21 cellular contexts compared by ENCODE assay signal in genomic region chr2:22442051-22442450, GRCh38.
"Had no signal": no experiment of that assay in that cellular context is flagged by ENCODE, and none has a peak within 500 bp of the region (broad histone marks: within the 10 kb centered on the region; RNA-seq: fewer than 3 reads in every experiment).

No MANE protein-coding gene starts in this region.

- H3K27me3 ChIP-seq: foreskin keratinocyte, hepatocyte, pancreas, stomach, transverse colon had no signal

- H3K9me3 ChIP-seq: lower lobe of right lung, pancreas, stomach, thoracic aorta, transverse colon had no signal

- DNase-seq: dermis blood vessel endothelial cell; endodermal cell; erythroblast; foreskin keratinocyte; kidney; left cardiac atrium; left ventricle myocardium inferior; lower lobe of right lung; mesenchymal stem cell; naive B cell; occipital lobe; pancreas; right cardiac atrium; small intestine; stimulated activated CD4-positive, alpha-beta T cell treated with anti-CD3 and anti-CD28 coated beads, Interleukin-12 subunit alpha, Interleukin-12 subunit beta, amount 100 ng/mL, for 4 hours; stimulated activated naive CD4-positive, alpha-beta T cell; stomach; substantia nigra; transverse colon had no signal

- H3K4me1 ChIP-seq: foreskin keratinocyte, left ventricle myocardium inferior, lower lobe of right lung, pancreas, stomach, transverse colon had no signal

- H3K4me3 ChIP-seq: hepatocyte, left ventricle myocardium inferior, lower lobe of right lung, pancreas, stomach, thoracic aorta, transverse colon had no signal

- H3K27ac ChIP-seq: foreskin keratinocyte, hepatocyte, left ventricle myocardium inferior, lower lobe of right lung, pancreas, stomach, thoracic aorta, transverse colon had no signal

- H3K36me3 ChIP-seq: left ventricle myocardium inferior, lower lobe of right lung, pancreas, stomach, thoracic aorta, transverse colon had no signal
